39 cellular contexts compared by ENCODE assay signal in the genomic region with DNA sequence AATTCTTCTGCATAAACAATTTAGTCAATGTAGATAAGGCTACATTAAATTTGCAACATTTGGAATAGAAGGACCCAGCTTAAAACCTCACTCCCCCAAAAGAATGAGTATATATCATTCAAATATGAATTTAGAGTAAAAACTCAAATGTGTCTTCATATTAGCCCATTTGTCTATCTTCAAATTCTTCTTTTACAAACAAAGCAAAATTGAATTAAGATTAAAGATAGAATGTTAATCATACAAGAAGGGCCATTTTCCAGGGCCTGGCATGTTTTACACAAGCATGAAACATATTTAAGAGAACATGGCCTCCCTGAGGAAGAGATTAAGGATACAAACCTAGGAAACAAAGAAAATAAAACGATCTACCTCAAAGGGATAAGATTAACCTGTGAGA. TPM values are rescaled to one million over a fixed set of nuclear protein-coding genes. Genes with fewer than 3 reads are reported as not detected.
"Had no signal": no experiment of that assay in that cellular context is flagged by ENCODE, and none has a peak within 500 bp of the region (broad histone marks: within the 10 kb centered on the region; RNA-seq: fewer than 3 reads in every experiment).

No MANE protein-coding gene starts in this region.

- H3K9me3 ChIP-seq: MG63 had no signal

- H3K4me3 ChIP-seq: MG63 had no signal

- H3K36me3 ChIP-seq: MG63 had no signal

- DNase-seq: Karpas-422, Kasumi-1, MG63, MM.1S, MV-4-11, NCI-H1048, NCI-H1092, NCI-H1092 treated with DMSO at 0.1 percent for 48 hours, NCI-H1105, NCI-H1105 treated with DMSO at 0.1 percent for 48 hours, NCI-H1417, NCI-H1417 treated with DMSO at 0.1 percent for 48 hours, NCI-H1436, NCI-H1436 treated with DMSO at 0.1 percent for 48 hours, NCI-H146, NCI-H1694, NCI-H1694 treated with DMSO at 0.1 percent for 48 hours, NCI-H187, NCI-H187 treated with DMSO at 0.1 percent for 48 hours, NCI-H1930, NCI-H2029, NCI-H2029 treated with DMSO at 0.1 percent for 48 hours, NCI-H2081, NCI-H2081 treated with DMSO at 0.1 percent for 48 hours, NCI-H2107, NCI-H2171, NCI-H2171 treated with DMSO at 0.1 percent for 48 hours, NCI-H2227 treated with DMSO at 0.1 percent for 48 hours, NCI-H226, NCI-H345, NCI-H446, NCI-H446 treated with DMSO at 0.1 percent for 48 hours, NCI-H510A, NCI-H510A treated with DMSO at 0.1 percent for 48 hours, NCI-H524 had no signal

RNA-seq across cellular contexts. Expression of gene TOX3, which starts 8.4 kb away (rescaled TPM):
- total RNA-seq: LHCN-M2, M059J, MCF 10A, NCI-H460 had no signal
